In the genomic region with DNA sequence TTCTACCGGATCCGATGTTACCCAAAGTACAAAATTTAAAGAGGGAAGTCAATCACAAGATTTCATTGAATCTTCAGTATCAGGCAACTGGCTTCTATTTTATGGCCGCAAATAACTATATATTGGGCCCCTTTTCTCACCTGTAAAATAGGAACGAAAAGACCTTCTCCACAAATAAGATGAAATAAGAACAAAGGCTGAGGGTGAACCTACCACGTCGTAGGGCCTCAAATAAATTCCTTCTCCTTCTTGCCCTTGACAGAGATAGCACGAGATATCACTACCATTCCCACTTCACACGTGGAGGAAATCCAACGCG, we compare ENCODE assay signal across 8 cellular contexts. TPM values are rescaled to one million over a fixed set of nuclear protein-coding genes. Genes with fewer than 3 reads are reported as not detected.
A peak's percentile ranks its signal among the peaks of the same experiment; 100 is the strongest.
DNase-seq lines count a peak whose midpoint lies in the region; ATAC-seq and TF ChIP-seq lines count a peak whose summit lies in the region.

No MANE protein-coding gene starts in this region.

- no peak for DNase-seq in CD8-positive, alpha-beta T cell
- DNase-seq in endodermal cell (no peak), NCI-H2107 (lab: John Stamatoyannopoulos, UW) (no peak), posterior cingulate gyrus (no peak)

- H3K4me1 ChIP-seq in CD8-positive, alpha-beta T cell (ENCODE audit: insufficient read depth, low read length), result peaks cover 20% of the 10 kb centered on the region
- H3K4me1 ChIP-seq in OCI-LY1 (ENCODE audit: insufficient read depth, low read length, severe bottlenecking) (peaks cover 16% of the 10 kb centered on the region), endodermal cell (ENCODE audit: control insufficient read depth, insufficient read depth, low read length) (peaks cover 3% of the 10 kb centered on the region), neutrophil (ENCODE audit: control insufficient read depth in 1 of 2, insufficient read depth in 1 of 2, low read depth in 1 of 2, low read length in 1 of 2) (peaks cover 18 to 21% of the 10 kb centered on the region in 2 experiments)

- H3K9ac ChIP-seq in OCI-LY1 (ENCODE audit: low read length), result peak overlapping the region; percentile 98
- peak overlapping the region; percentile 97 for H3K9ac ChIP-seq in endodermal cell (ENCODE audit: extremely low read depth, low read length, poor library complexity, severe bottlenecking)

- H2AFZ ChIP-seq in OCI-LY1 (ENCODE audit: low read length), result peak overlapping the region; percentile 58; the same call in 1 of the 2 replicates

- POLR2A ChIA-PET in CD8-positive, alpha-beta T cell (lab: Charles Lee), result interaction anchor here (0.7 to 1.0 kb wide), 2 partner anchors 18 to 56 kb away, joined by 3 read pairs; no protein-coding TSS in a partner anchor

- H3K9me2 ChIP-seq in OCI-LY1 (ENCODE audit: low read depth, low read length), result no peaks in the 10 kb centered on the region

- H3F3A ChIP-seq in OCI-LY1 (ENCODE audit: insufficient read depth, low read length), result no peaks in the 10 kb centered on the region

- peak overlapping the region; percentile 94 for H3K4me2 ChIP-seq in OCI-LY1 (ENCODE audit: low read length)

- no peaks in the 10 kb centered on the region for H3K27me3 ChIP-seq in CD8-positive, alpha-beta T cell (ENCODE audit: insufficient read depth, low read length)
- no peaks in the 10 kb centered on the region for H3K27me3 ChIP-seq in OCI-LY1 (ENCODE audit: insufficient read depth, low read length)
- no peaks in the 10 kb centered on the region for H3K27me3 ChIP-seq in endodermal cell (ENCODE audit: control insufficient read depth, insufficient read depth, low read length, poor library complexity, severe bottlenecking)
- no peaks in the 10 kb centered on the region for H3K27me3 ChIP-seq in neutrophil

- H3K9me3 ChIP-seq in CD8-positive, alpha-beta T cell (ENCODE audit: low read length), result no peaks in the 10 kb centered on the region
- H3K9me3 ChIP-seq in OCI-LY1 (ENCODE audit: low read length) (no peaks in the 10 kb centered on the region), endodermal cell (ENCODE audit: control insufficient read depth, low read length) (no peaks in the 10 kb centered on the region), neutrophil (no peaks in the 10 kb centered on the region)

- CTCF ChIA-PET in CD8-positive, alpha-beta T cell (lab: Charles Lee), result no interaction called here

- peaks cover 35% of the 10 kb centered on the region for H3K36me3 Mint-ChIP-seq in CD8-positive, alpha-beta T cell
- peaks cover 16% of the 10 kb centered on the region for H3K36me3 Mint-ChIP-seq in endodermal cell (ENCODE audit: low read depth)

- H3K27ac Mint-ChIP-seq in CD8-positive, alpha-beta T cell, result peak overlapping the region; percentile 96
- H3K27ac Mint-ChIP-seq in endodermal cell, result peak overlapping the region; percentile 99

- intact Hi-C loops in CD8-positive, alpha-beta T cell (cut with DNase I, micrococcal nuclease), result loop anchor here (1.0 to 10.0 kb wide), 9 partner anchors 63 to 1952 kb away; a partner anchor contains a TSS
- intact Hi-C loops in posterior cingulate gyrus (cut with DNase I), result no loop called here

- H3K27me3 Mint-ChIP-seq in CD8-positive, alpha-beta T cell (ENCODE audit: low read depth), result no peaks in the 10 kb centered on the region
- H3K27me3 Mint-ChIP-seq in endodermal cell (ENCODE audit: insufficient read depth), result no peaks in the 10 kb centered on the region

- peak overlapping the region; percentile 94 for H3K4me3 Mint-ChIP-seq in CD8-positive, alpha-beta T cell
- H3K4me3 Mint-ChIP-seq in endodermal cell, result peak overlapping the region; percentile 85

- no peaks in the 10 kb centered on the region for H3K9me3 Mint-ChIP-seq in CD8-positive, alpha-beta T cell
- no peaks in the 10 kb centered on the region for H3K9me3 Mint-ChIP-seq in endodermal cell

- TF ChIP-seq CTCF in CD8-positive, alpha-beta T cell (IDR thresholded peaks at IDR 0.05), result no peak
- TF ChIP-seq CTCF in OCI-LY1 (IDR thresholded peaks at IDR 0.05; ENCODE audit: low read length) (no peak), endodermal cell (conservative IDR thresholded peaks at IDR 0.05) (no peak), neutrophil (IDR thresholded peaks at IDR 0.05) (no peak)

- peaks cover 37% of the 10 kb centered on the region for H3K4me1 Mint-ChIP-seq in CD8-positive, alpha-beta T cell (ENCODE audit: low read depth)
- peaks cover 23% of the 10 kb centered on the region for H3K4me1 Mint-ChIP-seq in endodermal cell

- H3K4me3 ChIP-seq in CD8-positive, alpha-beta T cell (ENCODE audit: low read depth, low read length), result peak overlapping the region; percentile 58
- peak overlapping the region; percentile 90 for H3K4me3 ChIP-seq in OCI-LY1 (ENCODE audit: low read depth, low read length, poor library complexity, severe bottlenecking)
- H3K4me3 ChIP-seq in endodermal cell (ENCODE audit: low read length), result peak overlapping the region; percentile 90
- peak overlapping the region; percentile 72 to 96 for H3K4me3 ChIP-seq in neutrophil (ENCODE audit: low read depth in 1 of 2, low read length in 1 of 2)

- ATAC-seq in CD8-positive, alpha-beta T cell, result no peak
- no peak for ATAC-seq in HG02588 (IDR thresholded peaks at IDR 0.05; ENCODE audit: unreplicated experiment)
- no peak for ATAC-seq in HG02623 (IDR thresholded peaks at IDR 0.05; ENCODE audit: unreplicated experiment)

- WGBS in endodermal cell (ENCODE audit: insufficient coverage in 1 of 2, insufficient read length in 1 of 2), 2 experiments, result 0 to 1% methylated on average over 10 of the region's 10 CpGs

- H3K27ac ChIP-seq in CD8-positive, alpha-beta T cell (ENCODE audit: low read depth, low read length), result peak overlapping the region; percentile 70
- H3K27ac ChIP-seq in OCI-LY1 (ENCODE audit: low read depth, low read length, poor library complexity, severe bottlenecking) (peak overlapping the region; percentile 75), endodermal cell (ENCODE audit: low read depth, low read length) (peak overlapping the region; percentile 84), neutrophil (peak overlapping the region; percentile 89)

- H3K36me3 ChIP-seq in CD8-positive, alpha-beta T cell (ENCODE audit: insufficient read depth, low read length), result no peaks in the 10 kb centered on the region
- H3K36me3 ChIP-seq in OCI-LY1 (ENCODE audit: insufficient read depth, low read length) (peaks cover 30% of the 10 kb centered on the region), endodermal cell (ENCODE audit: control insufficient read depth, insufficient read depth, low read length) (peaks cover 19% of the 10 kb centered on the region), neutrophil (peaks cover 19% of the 10 kb centered on the region)

- H3K79me2 ChIP-seq in OCI-LY1 (ENCODE audit: insufficient read depth, low read length), result peaks cover 34% of the 10 kb centered on the region

- H4K20me1 ChIP-seq in OCI-LY1 (ENCODE audit: insufficient read depth, low read length), result no peaks in the 10 kb centered on the region

RNA-seq across cellular contexts. Expression of a gene that starts 0.8 kb away (rescaled TPM):
- total RNA-seq in CD8-positive, alpha-beta T cell, result 10 to 100 TPM; 19.8 to 20.7 TPM
- 10 to 100 TPM; 27.4 to 35.5 TPM for total RNA-seq in endodermal cell
- polyA plus RNA-seq in endodermal cell (2013, experiment 1 of 2), result 33.4 TPM
- 32.6 TPM for polyA plus RNA-seq in endodermal cell (2013, experiment 2 of 2)
